Comparison of ENCODE assay signal across 30 cellular contexts in genomic region chr6:12436683-12437082, GRCh38.
"Had no signal": no experiment of that assay in that cellular context is flagged by ENCODE, and none has a peak within 500 bp of the region (broad histone marks: within the 10 kb centered on the region; RNA-seq: fewer than 3 reads in every experiment).

No MANE protein-coding gene starts in this region.

- ATAC-seq: activated CD4-positive, alpha-beta T cell treated with anti-CD3 and anti-CD28 coated beads for 36 hours; activated T-helper 17 cell treated with anti-CD3 and anti-CD28 coated beads, Interleukin-2, amount 50 U/mL, for 72 hours; esophagus mucosa; left ventricle myocardium superior; stimulated activated naive CD8-positive, alpha-beta T cell treated with anti-CD3 and anti-CD28 coated beads, Interleukin-15, Interleukin-2, amounts not matched to agents 100 U/mL and 50 U/mL, for 24 hours; upper lobe of right lung had no signal

- FAIRE-seq: frontal cortex had no signal

- H3K36me3 ChIP-seq: adrenal gland, ascending aorta, brain microvascular endothelial cell, spleen, thyroid gland, upper lobe of right lung had no signal

- H3K4me3 ChIP-seq: adrenal gland, ascending aorta, spleen, thyroid gland, upper lobe of right lung had no signal

- DNase-seq: activated B cell treated with CpG ODN at 0.5 μM for 24 hours; activated CD4-positive, alpha-beta T cell treated with anti-CD3 and anti-CD28 coated beads for 36 hours; activated CD4-positive, alpha-beta T cell treated with anti-CD3 and anti-CD28 coated beads, Interleukin-2, amount 50 U/mL, for 4 hours; activated CD8-positive, alpha-beta memory T cell treated with anti-CD3 and anti-CD28 coated beads for 24 hours; activated CD8-positive, alpha-beta memory T cell treated with anti-CD3 and anti-CD28 coated beads, Interleukin-2, amount 50 U/mL, for 4 hours; activated T-cell treated with anti-CD3 and anti-CD28 coated beads, Interleukin-2, amount 50 U/mL, for 24 hours; adrenal gland; brain microvascular endothelial cell; caudate nucleus; dermis blood vessel endothelial cell; effector CD8-positive, alpha-beta T cell; glutamatergic neuron; hippocampal formation; kidney glomerular epithelial cell; left ventricle myocardium superior; nephron progenitor cell; occipital lobe; posterior cingulate gyrus; spleen; stimulated activated CD4-positive, alpha-beta T cell treated with anti-CD3 and anti-CD28 coated beads, Interleukin-4, amount 100 ng/mL, for 1 hour; stimulated activated naive CD8-positive, alpha-beta T cell treated with anti-CD3 and anti-CD28 coated beads, Interleukin-15, Interleukin-2, amounts not matched to agents 100 U/mL and 50 U/mL, for 24 hours; T1000; thyroid gland; upper lobe of right lung had no signal

- H3K27ac ChIP-seq: adrenal gland, ascending aorta, brain microvascular endothelial cell, spleen, thyroid gland, upper lobe of right lung had no signal

- H3K4me3 Mint-ChIP-seq: activated B cell treated with CpG ODN at 0.5 μM for 24 hours; activated CD4-positive, alpha-beta T cell treated with anti-CD3 and anti-CD28 coated beads for 36 hours; activated T-cell treated with anti-CD3 and anti-CD28 coated beads, Interleukin-2, amount 50 U/mL, for 24 hours; activated T-helper 17 cell treated with anti-CD3 and anti-CD28 coated beads, Interleukin-2, amount 50 U/mL, for 72 hours; memory B cell; nephron progenitor cell had no signal

- H3K4me1 Mint-ChIP-seq: activated T-helper 17 cell treated with anti-CD3 and anti-CD28 coated beads, Interleukin-2, amount 50 U/mL, for 72 hours; nephron progenitor cell had no signal

- H3K36me3 Mint-ChIP-seq: memory B cell had no signal

- H3K4me1 ChIP-seq: adrenal gland, thyroid gland, upper lobe of right lung had no signal

- H3K27me3 ChIP-seq: adrenal gland, ascending aorta, brain microvascular endothelial cell, spleen, thyroid gland, upper lobe of right lung had no signal

- H3K27ac Mint-ChIP-seq: activated B cell treated with CpG ODN at 0.5 μM for 24 hours; activated CD4-positive, alpha-beta T cell treated with anti-CD3 and anti-CD28 coated beads for 36 hours; activated naive CD4-positive, alpha-beta T cell treated with anti-CD3 and anti-CD28 coated beads, Interleukin-2, amount 50 U/mL, for 72 hours; activated T-cell treated with anti-CD3 and anti-CD28 coated beads, Interleukin-2, amount 50 U/mL, for 24 hours; activated T-helper 17 cell treated with anti-CD3 and anti-CD28 coated beads, Interleukin-2, amount 50 U/mL, for 72 hours; memory B cell; nephron progenitor cell had no signal

- H3K9me3 ChIP-seq: adrenal gland, thyroid gland, upper lobe of right lung had no signal
